Comparison of ENCODE assay signal across 21 cellular contexts in the genomic region with DNA sequence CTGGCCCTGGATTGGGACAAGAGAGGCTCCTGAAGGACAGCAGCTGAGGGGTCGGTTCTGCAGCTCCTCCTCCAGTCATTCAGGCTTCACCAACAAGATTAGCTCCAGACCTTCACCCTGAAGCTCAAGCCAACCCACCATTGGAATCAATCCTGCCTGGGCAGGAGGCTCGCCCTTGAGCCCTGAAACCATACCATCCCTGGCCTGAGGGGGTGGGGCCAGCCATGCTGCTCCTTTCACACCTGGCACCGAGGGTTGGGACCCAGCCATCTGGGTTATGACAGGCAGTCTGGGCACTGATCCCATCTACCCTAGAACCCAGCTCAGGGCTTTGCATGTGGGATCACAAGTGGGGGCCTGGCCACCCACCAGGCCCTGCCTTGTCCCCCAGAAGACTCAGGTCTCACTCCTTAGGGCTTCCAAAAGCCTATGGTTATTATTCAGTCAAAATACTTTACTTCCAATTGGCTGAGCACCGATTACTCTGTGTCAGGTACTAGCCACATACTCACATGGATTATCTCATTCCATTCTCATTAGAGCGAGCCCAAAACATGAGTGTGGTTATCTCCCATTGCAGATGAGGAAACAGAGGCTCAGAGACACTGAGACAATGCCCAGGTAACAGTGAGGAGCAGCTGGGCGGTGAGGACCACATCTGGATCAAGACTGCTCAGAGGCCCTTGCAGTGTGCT. TPM values are rescaled to one million over a fixed set of nuclear protein-coding genes. Genes with fewer than 3 reads are reported as not detected.
A peak's percentile ranks its signal among the peaks of the same experiment; 100 is the strongest.
DNase-seq lines count a peak whose midpoint lies in the region; ATAC-seq, FAIRE-seq and TF ChIP-seq lines count a peak whose summit lies in the region.
"Had no signal": no experiment of that assay in that cellular context is flagged by ENCODE, and none has a peak within 500 bp of the region (broad histone marks: within the 10 kb centered on the region; RNA-seq: fewer than 3 reads in every experiment).

No MANE protein-coding gene starts in this region.

- H4K5ac ChIP-seq in H1 (ENCODE audit: insufficient read length, low read depth, low read length) = no peak overlapping the region

- H2BK20ac ChIP-seq in H1 (ENCODE audit: low read length) = no peak overlapping the region

- peaks cover 36% of the 10 kb centered on the region for H3K36me3 Mint-ChIP-seq in activated T-cell treated with anti-CD3 and anti-CD28 coated beads, Interleukin-2, amount 50 U/mL, for 24 hours (ENCODE audit: low read depth)
- H3K36me3 Mint-ChIP-seq: memory B cell had no signal

- H3K27ac ChIP-seq in HCT116 (ENCODE audit: low read depth, low read length) = peak overlapping the region; percentile 10; the same call in 1 of the 2 replicates
- H3K27ac ChIP-seq in H1 (ENCODE audit: low read depth, low read length) = no peak overlapping the region
- H3K27ac ChIP-seq in psoas muscle = peak overlapping the region; percentile 60
- no peak overlapping the region for H3K27ac ChIP-seq in hepatocyte
- H3K27ac ChIP-seq: HL-60, SJCRH30, vagina had no signal

- no peak overlapping the region for H3K56ac ChIP-seq in H1 (replicated peaks; ENCODE audit: insufficient read length, low read depth, low read length)

- H3K9me3 ChIP-seq in HCT116 (ENCODE audit: control insufficient read depth in 1 of 2, insufficient read depth in 1 of 2, low read depth in 1 of 2, low read length in 2 of 2) = no peaks in the 10 kb centered on the region
- no peaks in the 10 kb centered on the region; a peak in 1 of 4 replicates for H3K9me3 ChIP-seq in H1 (ENCODE audit: insufficient read depth in 2 of 2, low read depth in 1 of 2, low read length in 1 of 2)
- H3K9me3 ChIP-seq in psoas muscle = no peaks in the 10 kb centered on the region
- H3K9me3 ChIP-seq in hepatocyte (ENCODE audit: low read depth) = no peaks in the 10 kb centered on the region
- H3K9me3 ChIP-seq: gastroesophageal sphincter, SJCRH30, vagina had no signal

- no peaks in the 10 kb centered on the region for H3K27me3 Mint-ChIP-seq in activated T-cell treated with anti-CD3 and anti-CD28 coated beads, Interleukin-2, amount 50 U/mL, for 24 hours
- H3K27me3 Mint-ChIP-seq: memory B cell had no signal

- H3K36me3 ChIP-seq in HCT116 (ENCODE audit: control insufficient read depth in 1 of 2, insufficient read depth in 2 of 2, low read length in 2 of 2) = peaks cover 5 to 18% of the 10 kb centered on the region in 2 experiments; a peak in 2 of 4 replicates
- no peaks in the 10 kb centered on the region for H3K36me3 ChIP-seq in H1 (ENCODE audit: control insufficient read depth in 2 of 4, insufficient read depth in 4 of 4, low read length in 3 of 4)
- no peaks in the 10 kb centered on the region for H3K36me3 ChIP-seq in psoas muscle (ENCODE audit: insufficient read depth in 1 of 2, low read depth in 1 of 2)
- no peaks in the 10 kb centered on the region for H3K36me3 ChIP-seq in hepatocyte (replicated peaks; ENCODE audit: insufficient read depth, low read depth)
- H3K36me3 ChIP-seq: SJCRH30, vagina had no signal

- H3K4me1 Mint-ChIP-seq in activated T-cell treated with anti-CD3 and anti-CD28 coated beads, Interleukin-2, amount 50 U/mL, for 24 hours (ENCODE audit: low read depth) = peaks cover 53% of the 10 kb centered on the region

- H3K23ac ChIP-seq in H1 (ENCODE audit: insufficient read length) = no peak overlapping the region

- H3K9ac ChIP-seq in HCT116 (ENCODE audit: low read length) (0 out of 2 replicates have a peak overlapping the region, but pooled peaks have one; percentile 7), H1 (replicated peaks in 1 of 4; ENCODE audit: extremely low read depth in 1 of 4, low read depth in 3 of 4, low read length in 3 of 4) (no peak overlapping the region)

- DNase-seq in activated T-cell treated with anti-CD3 and anti-CD28 coated beads, Interleukin-2, amount 50 U/mL, for 24 hours = no peak
- DNase-seq in activated T-cell treated with anti-CD3 and anti-CD28 coated beads, Interleukin-2, amount 50 U/mL, for 1 hour = no peak
- DNase-seq in HCT116 (ENCODE audit: low read depth, low spot score) = no peak
- DNase-seq in H1 (ENCODE audit: low read depth in 1 of 2, low spot score in 2 of 2) = no peak
- DNase-seq in psoas muscle = no peak
- no peak for DNase-seq in hepatocyte (ENCODE audit: low spot score)
- DNase-seq in GOT3 (lab: John Stamatoyannopoulos, UW) = no peak
- no peak for DNase-seq in NCI-H2107 (lab: John Stamatoyannopoulos, UW)
- DNase-seq: activated CD4-positive, alpha-beta T cell treated with anti-CD3 and anti-CD28 coated beads, Interleukin-2, amount 50 U/mL, for 1 hour; activated T-cell treated with anti-CD3 and anti-CD28 coated beads, Interleukin-2, amount 50 U/mL, for 48 hours; KG1; NCI-H1105; SJCRH30; stimulated activated naive CD8-positive, alpha-beta T cell treated with anti-CD3 and anti-CD28 coated beads, Interleukin-15, amount 100 ng/mL, for 72 hours; T1000 had no signal

- WGBS in H1 (ENCODE audit: extremely low coverage in 1 of 2, insufficient coverage in 1 of 2, insufficient read length in 1 of 2, insufficient replicate concordance in 2 of 2, low coverage in 1 of 2, low lambda C conversion rate in 2 of 2, missing lambda C conversion rate in 1 of 2), 2 experiments = 87% methylated on average over 6 of the region's 6 CpGs; no CpG with 5 or more reads in 1 of the 2 experiments
- WGBS in psoas muscle, 3 donors = 37 to 56% (median 42%) methylated on average over 6 of the region's 6 CpGs
- 85% methylated on average over 6 of the region's 6 CpGs for WGBS in hepatocyte (ENCODE audit: low lambda C conversion rate, missing lambda C conversion rate)

- RAD21 ChIA-PET in HCT116 (lab: Charles Lee; ENCODE audit: low non-redundant PET in 1 of 2, low total read pairs in 2 of 2, uncharacterized antibody in 2 of 2, unreplicated experiment in 2 of 2) = no interaction called here

- TF ChIP-seq POLR2A in HCT116 (IDR thresholded peaks at IDR 0.05; ENCODE audit: borderline replicate concordance, extremely low read depth, insufficient read depth, insufficient read length) (no peak), H1 (IDR thresholded peaks at IDR 0.05; ENCODE audit: control extremely low read depth in 1 of 2, low read depth in 2 of 2, low read length in 2 of 2) (no peak)

- H3K4me3 Mint-ChIP-seq in activated T-cell treated with anti-CD3 and anti-CD28 coated beads, Interleukin-2, amount 50 U/mL, for 24 hours = peak overlapping the region; percentile 1
- H3K4me3 Mint-ChIP-seq: stimulated activated naive CD8-positive, alpha-beta T cell treated with anti-CD3 and anti-CD28 coated beads, Interleukin-15, amount 100 ng/mL, for 72 hours had no signal

- H3K4me1 ChIP-seq in HCT116 (ENCODE audit: control insufficient read depth in 1 of 2, insufficient read depth in 2 of 2, low read length in 2 of 2) (peaks cover 36 to 77% of the 10 kb centered on the region in 2 experiments), H1 (replicated peaks in 1 of 4; ENCODE audit: control insufficient read depth in 3 of 4, insufficient read depth in 4 of 4, low read length in 3 of 4) (peaks cover 13 to 46% (median 34%) of the 10 kb centered on the region in 4 experiments), psoas muscle (peaks cover 40% of the 10 kb centered on the region), hepatocyte (ENCODE audit: insufficient read depth) (peaks cover 44% of the 10 kb centered on the region)

- FAIRE-seq in H1 (lab: Jason Lieb, UNC) = no peak

- no peak overlapping the region for H2BK5ac ChIP-seq in H1 (ENCODE audit: low read depth, low read length)

- H3K27me3 ChIP-seq in HCT116 (ENCODE audit: insufficient read depth, low read length) (no peaks in the 10 kb centered on the region), H1 (replicated peaks in 1 of 4; ENCODE audit: control insufficient read depth in 3 of 4, extremely low read depth in 1 of 4, insufficient read depth in 3 of 4, low read length in 3 of 4) (peaks cover 0 to 24% (median 17%) of the 10 kb centered on the region in 4 experiments; a peak in 5 of 7 replicates), psoas muscle (ENCODE audit: insufficient read depth in 3 of 3, low read length in 2 of 3) (no peaks in the 10 kb centered on the region), hepatocyte (no peaks in the 10 kb centered on the region)
- H3K27me3 ChIP-seq: gastroesophageal sphincter, SJCRH30, vagina had no signal

- no peak overlapping the region for H3K4ac ChIP-seq in H1 (replicated peaks; ENCODE audit: insufficient read length, low read depth, low read length)

- H3K4me2 ChIP-seq in HCT116 (ENCODE audit: low read length) = no peak overlapping the region
- H3K4me2 ChIP-seq in H1 (ENCODE audit: insufficient read depth in 1 of 2, low read depth in 2 of 2, low read length in 2 of 2) = no peak overlapping the region
- no peak overlapping the region for H3K4me2 ChIP-seq in hepatocyte

- H3K18ac ChIP-seq in H1 (ENCODE audit: extremely low read depth, low read length) = no peak overlapping the region

- H4K91ac ChIP-seq in H1 (replicated peaks; ENCODE audit: insufficient read length, low read length) = no peak overlapping the region

- no TSS peak for BruUV-seq in HCT116 (replicated peaks; lab: Mats Ljungman, UMichigan)

- no peak overlapping the region; the same call in 1 of the 2 replicates for H2AK5ac ChIP-seq in H1 (ENCODE audit: low read depth, low read length)

- peak overlapping the region; percentile 48; the same call in 1 of the 2 replicates for H2BK15ac ChIP-seq in H1 (ENCODE audit: low read length)

- intact Hi-C loops in HCT116 (cut with micrococcal nuclease) (no loop called here), psoas muscle (cut with DNase I) (no loop called here)

- POLR2A ChIA-PET in HCT116 (lab: Charles Lee) = no interaction called here
- POLR2A ChIA-PET in H1 (lab: Charles Lee; ENCODE audit: partially characterized antibody) = interaction anchor here (4.7 to 29.3 kb wide), 5 partner anchors 0 to 29 kb away, joined by 40 to 923 read pairs (median 130); a partner anchor contains a TSS

- no peak overlapping the region for H2BK120ac ChIP-seq in H1 (replicated peaks; ENCODE audit: low read depth, low read length)

- H2AFZ ChIP-seq in HCT116 (ENCODE audit: low read depth, low read length, poor library complexity, severe bottlenecking) (no peak overlapping the region), H1 (ENCODE audit: low read length) (no peak overlapping the region), hepatocyte (no peak overlapping the region)

- H3K4me3 ChIP-seq in HCT116 (replicated peaks in 1 of 2; ENCODE audit: low read depth in 1 of 2, low read length in 2 of 2) = no peak overlapping the region
- H3K4me3 ChIP-seq in H1 (ENCODE audit: extremely low read depth in 1 of 4, insufficient read depth in 2 of 4, low read depth in 3 of 4, low read length in 4 of 4) = no peak overlapping the region
- no peak overlapping the region for H3K4me3 ChIP-seq in psoas muscle
- H3K4me3 ChIP-seq in hepatocyte = no peak overlapping the region
- H3K4me3 ChIP-seq: gastroesophageal sphincter, SJCRH30, vagina had no signal

- peaks cover 43% of the 10 kb centered on the region for H3K79me2 ChIP-seq in HCT116 (ENCODE audit: insufficient read depth, low read length)
- H3K79me2 ChIP-seq in H1 (ENCODE audit: control insufficient read depth in 1 of 2, insufficient read depth in 2 of 2, low read length in 2 of 2) = no peaks in the 10 kb centered on the region
- peaks cover 32% of the 10 kb centered on the region for H3K79me2 ChIP-seq in hepatocyte

- H3K9me2 ChIP-seq in HCT116 (ENCODE audit: insufficient read depth) (no peaks in the 10 kb centered on the region), hepatocyte (replicated peaks; ENCODE audit: insufficient read depth) (no peaks in the 10 kb centered on the region)

- no peak for ATAC-seq in HCT116
- ATAC-seq in psoas muscle = no peak
- ATAC-seq: gastroesophageal sphincter; stimulated activated naive CD8-positive, alpha-beta T cell treated with anti-CD3 and anti-CD28 coated beads, Interleukin-15, amount 100 ng/mL, for 72 hours had no signal

- no peak for TF ChIP-seq EP300 in H1 (IDR thresholded peaks at IDR 0.05; ENCODE audit: borderline replicate concordance in 1 of 2, low read depth in 2 of 2, low read length in 2 of 2)

- H2BK12ac ChIP-seq in H1 (ENCODE audit: low read depth, low read length) = no peak overlapping the region

- CTCF ChIA-PET in HCT116 (lab: Charles Lee) (interaction anchor here (4.8 kb wide), 1 partner anchor 28 kb away, joined by 46 read pairs; a partner anchor contains a TSS), H1 (lab: Charles Lee; ENCODE audit: partially characterized antibody) (interaction anchor here (1.1 to 10.5 kb wide), 7 partner anchors 11 to 252 kb away, joined by 3 to 66 read pairs (median 7); a partner anchor contains a TSS)

- H3K79me1 ChIP-seq in H1 (ENCODE audit: low read depth, low read length) = 0 out of 2 replicates have a peak, but pooled peaks cover 2% of the 10 kb centered on the region

- H3K9me3 Mint-ChIP-seq in activated T-cell treated with anti-CD3 and anti-CD28 coated beads, Interleukin-2, amount 50 U/mL, for 24 hours = no peaks in the 10 kb centered on the region
- H3K9me3 Mint-ChIP-seq: memory B cell; stimulated activated naive CD8-positive, alpha-beta T cell treated with anti-CD3 and anti-CD28 coated beads, Interleukin-15, amount 100 ng/mL, for 72 hours had no signal

- peaks cover 19% of the 10 kb centered on the region for H3K23me2 ChIP-seq in H1 (ENCODE audit: low read depth, low read length)

- H3K27ac Mint-ChIP-seq in activated T-cell treated with anti-CD3 and anti-CD28 coated beads, Interleukin-2, amount 50 U/mL, for 24 hours = no peak overlapping the region
- H3K27ac Mint-ChIP-seq: memory B cell; stimulated activated naive CD8-positive, alpha-beta T cell treated with anti-CD3 and anti-CD28 coated beads, Interleukin-15, amount 100 ng/mL, for 72 hours had no signal

- TF ChIP-seq CTCF in HCT116 (IDR thresholded peaks at IDR 0.05 in 2 of 3, conservative IDR thresholded peaks at IDR 0.05 in 1 of 3; ENCODE audit: borderline replicate concordance in 1 of 3, insufficient read depth in 1 of 3, low read depth in 2 of 3, low read length in 2 of 3) (no peak), H1 (IDR thresholded peaks at IDR 0.05; ENCODE audit: control extremely low read depth in 1 of 3, insufficient read depth in 1 of 3, low read depth in 1 of 3, low read length in 3 of 3) (no peak), psoas muscle (IDR thresholded peaks at IDR 0.05) (no peak), hepatocyte (IDR thresholded peaks at IDR 0.05; ENCODE audit: poor library complexity) (no peak)

- TF ChIP-seq RAD21 in HCT116 (IDR thresholded peaks at IDR 0.05; ENCODE audit: low read depth) = no peak
- TF ChIP-seq RAD21 in H1 (IDR thresholded peaks at IDR 0.05 in 1 of 2, conservative IDR thresholded peaks at IDR 0.05 in 1 of 2; ENCODE audit: low read depth in 2 of 2, low read length in 2 of 2) = no peak

- no peak overlapping the region for H3K14ac ChIP-seq in H1 (ENCODE audit: insufficient read length)

- 0 out of 2 replicates have a peak, but pooled peaks cover 4% of the 10 kb centered on the region for H4K20me1 ChIP-seq in HCT116 (ENCODE audit: insufficient read depth)
- H4K20me1 ChIP-seq in H1 (replicated peaks in 1 of 2; ENCODE audit: control insufficient read depth in 1 of 2, insufficient read depth in 2 of 2, low read length in 2 of 2) = peaks cover 0 to 5% of the 10 kb centered on the region in 2 experiments
- no peaks in the 10 kb centered on the region for H4K20me1 ChIP-seq in hepatocyte (ENCODE audit: insufficient read depth, poor library complexity, severe bottlenecking)

- no peak overlapping the region for H4K8ac ChIP-seq in H1 (ENCODE audit: extremely low read depth, insufficient read depth, low read length)

RNA-seq across cellular contexts. Expression of a gene that starts 3.1 kb away (rescaled TPM):
- total RNA-seq in HCT116 (2021; ENCODE audit: unreplicated experiment) = 80.9 TPM
- 115 and 123 TPM in 2 replicates for polyA plus RNA-seq in HCT116 (2012)
- 5.8 and 6.1 TPM in 2 replicates for total RNA-seq in H1 (2021; fragmentation: NEBNext Ultra II Directional; extraction: Animal tissue kit (Norgen Biotek cat#: 25700))
- 18.0 and 20.0 TPM in 2 replicates for polyA plus RNA-seq in H1 (2011; rRNA removed)
- 19.8 TPM for polyA plus RNA-seq in H1 (2011; cell fraction: cytosol; rRNA removed)
- 29.6 TPM for polyA plus RNA-seq in H1 (2011; cell fraction: nucleus; rRNA removed)
- 6.0 to 11.2 TPM (median 9.3 TPM) in 4 replicates for polyA plus RNA-seq in H1 (2012, experiment 1 of 2)
- polyA plus RNA-seq in H1 (2012, experiment 2 of 2) = 8.3 TPM
- 4.5 TPM for polyA plus RNA-seq in H1 (2013, experiment 1 of 2)
- 4.5 TPM for polyA plus RNA-seq in H1 (2013, experiment 2 of 2)
- polyA minus RNA-seq in H1 (2011; rRNA and poly(A)+ RNA removed) = 11.7 and 13.7 TPM in 2 replicates
- 9.2 TPM for polyA minus RNA-seq in H1 (2011; cell fraction: cytosol; rRNA and poly(A)+ RNA removed)
- polyA minus RNA-seq in H1 (2011; cell fraction: nucleus; rRNA and poly(A)+ RNA removed) = 12.2 TPM
- 10 to 100 TPM in 3 of 4 donors, 1 to 10 TPM in 1; 9.5 to 15.9 (median 15.5) TPM for total RNA-seq in psoas muscle
- 10 to 100 TPM; 11.7 to 24.8 (median 12.3) TPM for polyA plus RNA-seq in psoas muscle
- 31.9 and 32.8 TPM in 2 replicates for total RNA-seq in hepatocyte
- 40.2 and 48.4 TPM in 2 replicates for polyA plus RNA-seq in hepatocyte

RNA-seq across cellular contexts. Expression of a gene that starts 3.5 kb away (rescaled TPM):
- total RNA-seq in HCT116 (2021; ENCODE audit: unreplicated experiment) (48.8 TPM), psoas muscle (100 to 1,000 TPM; 117 to 161 (median 126) TPM), hepatocyte (48.6 and 60.2 TPM in 2 replicates)
- 42.2 and 47.3 TPM in 2 replicates for polyA plus RNA-seq in HCT116 (2012)
- total RNA-seq in H1 (2021; fragmentation: NEBNext Ultra II Directional; extraction: Animal tissue kit (Norgen Biotek cat#: 25700)) = 16.4 and 19.6 TPM in 2 replicates
- polyA plus RNA-seq in H1 (2011; rRNA removed) (34.1 and 51.2 TPM in 2 replicates), psoas muscle (100 to 1,000 TPM in 1 of 3 donors, 10 to 100 TPM in 2; 36.0 to 133 (median 60.7) TPM), hepatocyte (42.4 and 53.7 TPM in 2 replicates)
- 41.2 TPM for polyA plus RNA-seq in H1 (2011; cell fraction: cytosol; rRNA removed)
- polyA plus RNA-seq in H1 (2011; cell fraction: nucleus; rRNA removed) = 89.0 TPM
- polyA plus RNA-seq in H1 (2012, experiment 1 of 2) = 15.1 to 28.4 TPM (median 24.5 TPM) in 4 replicates
- 20.6 TPM for polyA plus RNA-seq in H1 (2012, experiment 2 of 2)
- polyA plus RNA-seq in H1 (2013, experiment 1 of 2) = 12.3 TPM
- polyA plus RNA-seq in H1 (2013, experiment 2 of 2) = 12.9 TPM
- polyA minus RNA-seq in H1 (2011; rRNA and poly(A)+ RNA removed) = 12.4 and 14.2 TPM in 2 replicates
- polyA minus RNA-seq in H1 (2011; cell fraction: cytosol; rRNA and poly(A)+ RNA removed) = 13.5 TPM
- 15.1 TPM for polyA minus RNA-seq in H1 (2011; cell fraction: nucleus; rRNA and poly(A)+ RNA removed)

RNA-seq across cellular contexts. Expression of a gene that starts 4.1 kb away (rescaled TPM):
- 11.6 TPM for total RNA-seq in HCT116 (2021; ENCODE audit: unreplicated experiment)
- 19.8 and 22.1 TPM in 2 replicates for polyA plus RNA-seq in HCT116 (2012)
- 1.8 and 4.6 TPM in 2 replicates for total RNA-seq in H1 (2021; fragmentation: NEBNext Ultra II Directional; extraction: Animal tissue kit (Norgen Biotek cat#: 25700))
- polyA plus RNA-seq in H1 (2011; rRNA removed) = 9.8 and 12.4 TPM in 2 replicates
- 8.7 TPM for polyA plus RNA-seq in H1 (2011; cell fraction: cytosol; rRNA removed)
- polyA plus RNA-seq in H1 (2011; cell fraction: nucleus; rRNA removed) = 6.5 TPM
- polyA plus RNA-seq in H1 (2012, experiment 1 of 2) = 2.7 to 5.2 TPM (median 4.4 TPM) in 4 replicates
- 6.5 TPM for polyA plus RNA-seq in H1 (2012, experiment 2 of 2)
- 5.2 TPM for polyA plus RNA-seq in H1 (2013, experiment 1 of 2)
- polyA plus RNA-seq in H1 (2013, experiment 2 of 2) = 5.6 TPM
- 1.7 and 1.9 TPM in 2 replicates for polyA minus RNA-seq in H1 (2011; rRNA and poly(A)+ RNA removed)
- not detected for polyA minus RNA-seq in H1 (2011; cell fraction: cytosol; rRNA and poly(A)+ RNA removed)
- polyA minus RNA-seq in H1 (2011; cell fraction: nucleus; rRNA and poly(A)+ RNA removed) = 1.6 TPM
- 10 to 100 TPM; 11.2 to 22.9 (median 15.4) TPM for total RNA-seq in psoas muscle
- 10 to 100 TPM; 26.4 to 40.6 (median 29.1) TPM for polyA plus RNA-seq in psoas muscle
- 17.1 and 22.3 TPM in 2 replicates for total RNA-seq in hepatocyte
- polyA plus RNA-seq in hepatocyte = 55.1 and 68.6 TPM in 2 replicates

RNA-seq across cellular contexts. Expression of a gene that starts 12.6 kb away (rescaled TPM):
- total RNA-seq in HCT116 (2021; ENCODE audit: unreplicated experiment) (73.2 TPM), psoas muscle (10 to 100 TPM; 29.4 to 56.5 (median 38.5) TPM), hepatocyte (114 and 164 TPM in 2 replicates)
- polyA plus RNA-seq in HCT116 (2012) = 95.9 and 108 TPM in 2 replicates
- total RNA-seq in H1 (2021; fragmentation: NEBNext Ultra II Directional; extraction: Animal tissue kit (Norgen Biotek cat#: 25700)) = 45.5 and 48.3 TPM in 2 replicates
- polyA plus RNA-seq in H1 (2011; rRNA removed) (113 and 189 TPM in 2 replicates), psoas muscle (10 to 100 TPM; 19.9 to 59.3 (median 25.8) TPM), hepatocyte (148 and 183 TPM in 2 replicates)
- polyA plus RNA-seq in H1 (2011; cell fraction: cytosol; rRNA removed) = 84.0 TPM
- 135 TPM for polyA plus RNA-seq in H1 (2011; cell fraction: nucleus; rRNA removed)
- 34.5 to 75.6 TPM (median 65.5 TPM) in 4 replicates for polyA plus RNA-seq in H1 (2012, experiment 1 of 2)
- polyA plus RNA-seq in H1 (2012, experiment 2 of 2) = 75.0 TPM
- 33.1 TPM for polyA plus RNA-seq in H1 (2013, experiment 1 of 2)
- 31.7 TPM for polyA plus RNA-seq in H1 (2013, experiment 2 of 2)
- polyA minus RNA-seq in H1 (2011; rRNA and poly(A)+ RNA removed) = 58.7 and 82.2 TPM in 2 replicates
- 40.8 TPM for polyA minus RNA-seq in H1 (2011; cell fraction: cytosol; rRNA and poly(A)+ RNA removed)
- 47.3 TPM for polyA minus RNA-seq in H1 (2011; cell fraction: nucleus; rRNA and poly(A)+ RNA removed)

RNA-seq across cellular contexts. Expression of a gene that starts 15.6 kb away (rescaled TPM):
- total RNA-seq in HCT116 (2021; ENCODE audit: unreplicated experiment) = not detected
- polyA plus RNA-seq in HCT116 (2012) = 0.09 TPM in 1 of 2 replicates, not detected in the other
- 0.19 and 0.22 TPM in 2 replicates for total RNA-seq in H1 (2021; fragmentation: NEBNext Ultra II Directional; extraction: Animal tissue kit (Norgen Biotek cat#: 25700))
- 0.29 and 0.36 TPM in 2 replicates for polyA plus RNA-seq in H1 (2011; rRNA removed)
- 0.37 TPM for polyA plus RNA-seq in H1 (2011; cell fraction: cytosol; rRNA removed)
- polyA plus RNA-seq in H1 (2011; cell fraction: nucleus; rRNA removed) = 0.51 TPM
- polyA plus RNA-seq in H1 (2012, experiment 1 of 2) = 0.32 to 0.67 TPM (median 0.48 TPM) in 4 replicates
- polyA plus RNA-seq in H1 (2012, experiment 2 of 2) = 0.25 TPM
- 0.28 TPM for polyA plus RNA-seq in H1 (2013, experiment 1 of 2)
- polyA plus RNA-seq in H1 (2013, experiment 2 of 2) = 0.22 TPM
- 0.07 and 0.35 TPM in 2 replicates for polyA minus RNA-seq in H1 (2011; rRNA and poly(A)+ RNA removed)
- polyA minus RNA-seq in H1 (2011; cell fraction: cytosol; rRNA and poly(A)+ RNA removed) = 0.51 TPM
- polyA minus RNA-seq in H1 (2011; cell fraction: nucleus; rRNA and poly(A)+ RNA removed) = 1.00 TPM
- total RNA-seq in psoas muscle = under 1 TPM; 0.16 to 0.65 (median 0.32) TPM
- polyA plus RNA-seq in psoas muscle = under 1 TPM; 0.04 to 0.93 (median 0.07) TPM
- total RNA-seq in hepatocyte = not detected in 2 replicates
- 0.08 TPM in 1 of 2 replicates, not detected in the other for polyA plus RNA-seq in hepatocyte
- total RNA-seq: osteoblast, SJCRH30, vagina had no signal
- polyA plus RNA-seq: AG04450 had no signal

Comparison
In these comparisons a context has a peak if more than half of its experiments do, and no peak if none do; other contexts are left out.
1. H3K27ac ChIP-seq: peak in HCT116 (single experiment) and psoas muscle (single experiment); none in H1 (single experiment) and hepatocyte (single experiment).